ENCODE assay signal across 16 cellular contexts in the genomic region with DNA sequence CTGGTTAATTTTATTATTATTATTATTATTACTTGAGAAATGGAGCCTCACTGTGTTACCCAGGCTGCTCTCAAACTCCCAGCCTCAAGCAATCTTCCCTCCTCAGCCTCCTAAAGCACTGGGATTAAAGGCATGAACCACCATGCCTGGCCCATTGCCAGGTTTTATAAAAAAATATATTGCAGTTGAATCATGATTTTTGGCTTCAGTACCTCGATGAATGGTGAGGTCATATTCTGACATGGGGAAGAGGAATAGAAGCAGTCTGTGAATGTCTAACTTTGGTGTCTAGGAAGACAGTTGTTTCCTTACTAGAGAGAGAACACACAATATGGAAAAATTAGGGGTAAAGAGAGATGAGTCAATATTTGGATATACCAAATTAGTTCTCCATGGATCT. TPM values are rescaled to one million over a fixed set of nuclear protein-coding genes. Genes with fewer than 3 reads are reported as not detected.
"Had no signal": no experiment of that assay in that cellular context is flagged by ENCODE, and none has a peak within 500 bp of the region (broad histone marks: within the 10 kb centered on the region; RNA-seq: fewer than 3 reads in every experiment).

No MANE protein-coding gene starts in this region.

- H3K4me3 ChIP-seq: cardiac muscle cell, colonic mucosa, lung, stomach, thoracic aorta had no signal

- FAIRE-seq: small intestine had no signal

- H3K4me1 Mint-ChIP-seq: natural killer cell had no signal

- H3K27me3 Mint-ChIP-seq: progenitor cell of endocrine pancreas had no signal

- H3K27ac Mint-ChIP-seq: activated CD8-positive, alpha-beta T cell treated with anti-CD3 and anti-CD28 coated beads, Interleukin-2, amount 10 ng/mL, durations not matched to agents 7 days and 5 days; activated T-helper 1 cell treated with anti-CD3 and anti-CD28 coated beads, Interleukin-12 subunit alpha, Interleukin-12 subunit beta, Interleukin-2, Interleukin-4 antibody, amounts not matched to agents 30 ng/mL and 10 ng/mL and 1 ng/mL, durations not matched to agents 14 hours and 24 hours and 36 hours; natural killer cell; progenitor cell of endocrine pancreas had no signal

- H3K27me3 ChIP-seq: cardiac muscle cell, colonic mucosa, stomach had no signal

- DNase-seq: activated CD8-positive, alpha-beta memory T cell treated with anti-CD3 and anti-CD28 coated beads, Interleukin-2, amount 50 U/mL, for 48 hours; activated CD8-positive, alpha-beta T cell treated with anti-CD3 and anti-CD28 coated beads, Interleukin-2, amount 10 ng/mL, durations not matched to agents 7 days and 5 days; activated naive CD4-positive, alpha-beta T cell; aorta; colonic mucosa; hippocampal formation; kidney glomerular epithelial cell; natural killer cell; right cardiac atrium; small intestine; stomach had no signal

- H3K36me3 ChIP-seq: cardiac muscle cell, colonic mucosa, stomach, thoracic aorta had no signal

- H3K36me3 Mint-ChIP-seq: natural killer cell had no signal

- H3K9me3 Mint-ChIP-seq: activated T-helper 1 cell treated with anti-CD3 and anti-CD28 coated beads, Interleukin-12 subunit alpha, Interleukin-12 subunit beta, Interleukin-2, Interleukin-4 antibody, amounts not matched to agents 30 ng/mL and 10 ng/mL and 1 ng/mL, durations not matched to agents 14 hours and 24 hours and 36 hours had no signal

- ATAC-seq: activated CD8-positive, alpha-beta T cell treated with anti-CD3 and anti-CD28 coated beads, Interleukin-2, amount 10 ng/mL, durations not matched to agents 7 days and 5 days; natural killer cell; right cardiac atrium had no signal

- H3K4me1 ChIP-seq: colonic mucosa had no signal

- H3K4me3 Mint-ChIP-seq: activated CD8-positive, alpha-beta T cell treated with anti-CD3 and anti-CD28 coated beads, Interleukin-2, amount 10 ng/mL, durations not matched to agents 7 days and 5 days; activated T-helper 1 cell treated with anti-CD3 and anti-CD28 coated beads, Interleukin-12 subunit alpha, Interleukin-12 subunit beta, Interleukin-2, Interleukin-4 antibody, amounts not matched to agents 30 ng/mL and 10 ng/mL and 1 ng/mL, durations not matched to agents 14 hours and 24 hours and 36 hours; natural killer cell had no signal

- H3K9me3 ChIP-seq: colonic mucosa, stomach, thoracic aorta had no signal

- H3K27ac ChIP-seq: cardiac muscle cell, colonic mucosa, stomach, thoracic aorta had no signal

RNA-seq across cellular contexts. Expression of gene CCSER1, which starts 32.0 kb away (rescaled TPM):
- total RNA-seq: activated CD8-positive, alpha-beta T cell treated with anti-CD3 and anti-CD28 coated beads, Interleukin-2, amount 10 ng/mL, durations not matched to agents 7 days and 5 days; activated T-helper 1 cell treated with anti-CD3 and anti-CD28 coated beads, Interleukin-12 subunit alpha, Interleukin-12 subunit beta, Interleukin-2, Interleukin-4 antibody, amounts not matched to agents 30 ng/mL and 10 ng/mL and 1 ng/mL, durations not matched to agents 14 hours and 24 hours and 36 hours had no signal
